1 cellular context compared by ENCODE assay signal in genomic region chr6:139531148-139531547, GRCh38.
TF ChIP-seq lines count a peak whose summit lies in the region.

No MANE protein-coding gene starts in this region.

TF ChIP-seq in GM23338, 12 proteins besides CTCF, POLR2A, EP300 and RAD21 (continued from another document):
- TF ChIP-seq, protein P1, sequence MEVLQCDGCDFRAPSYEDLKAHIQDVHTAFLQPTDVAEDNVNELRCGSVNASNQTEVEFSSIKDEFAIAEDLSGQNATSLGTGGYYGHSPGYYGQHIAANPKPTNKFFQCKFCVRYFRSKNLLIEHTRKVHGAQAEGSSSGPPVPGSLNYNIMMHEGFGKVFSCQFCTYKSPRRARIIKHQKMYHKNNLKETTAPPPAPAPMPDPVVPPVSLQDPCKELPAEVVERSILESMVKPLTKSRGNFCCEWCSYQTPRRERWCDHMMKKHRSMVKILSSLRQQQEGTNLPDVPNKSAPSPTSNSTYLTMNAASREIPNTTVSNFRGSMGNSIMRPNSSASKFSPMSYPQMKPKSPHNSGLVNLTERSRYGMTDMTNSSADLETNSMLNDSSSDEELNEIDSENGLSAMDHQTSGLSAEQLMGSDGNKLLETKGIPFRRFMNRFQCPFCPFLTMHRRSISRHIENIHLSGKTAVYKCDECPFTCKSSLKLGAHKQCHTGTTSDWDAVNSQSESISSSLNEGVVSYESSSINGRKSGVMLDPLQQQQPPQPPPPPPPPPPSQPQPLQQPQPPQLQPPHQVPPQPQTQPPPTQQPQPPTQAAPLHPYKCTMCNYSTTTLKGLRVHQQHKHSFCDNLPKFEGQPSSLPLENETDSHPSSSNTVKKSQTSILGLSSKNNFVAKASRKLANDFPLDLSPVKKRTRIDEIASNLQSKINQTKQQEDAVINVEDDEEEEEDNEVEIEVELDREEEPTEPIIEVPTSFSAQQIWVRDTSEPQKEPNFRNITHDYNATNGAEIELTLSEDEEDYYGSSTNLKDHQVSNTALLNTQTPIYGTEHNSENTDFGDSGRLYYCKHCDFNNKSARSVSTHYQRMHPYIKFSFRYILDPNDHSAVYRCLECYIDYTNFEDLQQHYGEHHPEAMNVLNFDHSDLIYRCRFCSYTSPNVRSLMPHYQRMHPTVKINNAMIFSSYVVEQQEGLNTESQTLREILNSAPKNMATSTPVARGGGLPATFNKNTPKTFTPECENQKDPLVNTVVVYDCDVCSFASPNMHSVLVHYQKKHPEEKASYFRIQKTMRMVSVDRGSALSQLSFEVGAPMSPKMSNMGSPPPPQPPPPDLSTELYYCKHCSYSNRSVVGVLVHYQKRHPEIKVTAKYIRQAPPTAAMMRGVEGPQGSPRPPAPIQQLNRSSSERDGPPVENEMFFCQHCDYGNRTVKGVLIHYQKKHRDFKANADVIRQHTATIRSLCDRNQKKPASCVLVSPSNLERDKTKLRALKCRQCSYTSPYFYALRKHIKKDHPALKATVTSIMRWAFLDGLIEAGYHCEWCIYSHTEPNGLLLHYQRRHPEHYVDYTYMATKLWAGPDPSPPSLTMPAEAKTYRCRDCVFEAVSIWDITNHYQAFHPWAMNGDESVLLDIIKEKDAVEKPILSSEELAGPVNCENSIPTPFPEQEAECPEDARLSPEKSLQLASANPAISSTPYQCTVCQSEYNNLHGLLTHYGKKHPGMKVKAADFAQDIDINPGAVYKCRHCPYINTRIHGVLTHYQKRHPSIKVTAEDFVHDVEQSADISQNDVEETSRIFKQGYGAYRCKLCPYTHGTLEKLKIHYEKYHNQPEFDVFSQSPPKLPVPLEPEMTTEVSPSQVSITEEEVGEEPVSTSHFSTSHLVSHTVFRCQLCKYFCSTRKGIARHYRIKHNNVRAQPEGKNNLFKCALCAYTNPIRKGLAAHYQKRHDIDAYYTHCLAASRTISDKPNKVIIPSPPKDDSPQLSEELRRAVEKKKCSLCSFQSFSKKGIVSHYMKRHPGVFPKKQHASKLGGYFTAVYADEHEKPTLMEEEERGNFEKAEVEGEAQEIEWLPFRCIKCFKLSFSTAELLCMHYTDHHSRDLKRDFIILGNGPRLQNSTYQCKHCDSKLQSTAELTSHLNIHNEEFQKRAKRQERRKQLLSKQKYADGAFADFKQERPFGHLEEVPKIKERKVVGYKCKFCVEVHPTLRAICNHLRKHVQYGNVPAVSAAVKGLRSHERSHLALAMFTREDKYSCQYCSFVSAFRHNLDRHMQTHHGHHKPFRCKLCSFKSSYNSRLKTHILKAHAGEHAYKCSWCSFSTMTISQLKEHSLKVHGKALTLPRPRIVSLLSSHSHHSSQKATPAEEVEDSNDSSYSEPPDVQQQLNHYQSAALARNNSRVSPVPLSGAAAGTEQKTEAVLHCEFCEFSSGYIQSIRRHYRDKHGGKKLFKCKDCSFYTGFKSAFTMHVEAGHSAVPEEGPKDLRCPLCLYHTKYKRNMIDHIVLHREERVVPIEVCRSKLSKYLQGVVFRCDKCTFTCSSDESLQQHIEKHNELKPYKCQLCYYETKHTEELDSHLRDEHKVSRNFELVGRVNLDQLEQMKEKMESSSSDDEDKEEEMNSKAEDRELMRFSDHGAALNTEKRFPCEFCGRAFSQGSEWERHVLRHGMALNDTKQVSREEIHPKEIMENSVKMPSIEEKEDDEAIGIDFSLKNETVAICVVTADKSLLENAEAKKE (CRISPR knock-in tag; IDR thresholded peaks at IDR 0.05): no peak
- TF ChIP-seq ZNF114 (CRISPR knock-in tag; IDR thresholded peaks at IDR 0.05) (no peak), CREB1 (CRISPR knock-in tag; IDR thresholded peaks at IDR 0.05; ENCODE audit: low read depth) (no peak)
TF ChIP-seq in GM23338: peak in this region for 0.
